ENCODE assay signal across 14 cellular contexts in the genomic region with DNA sequence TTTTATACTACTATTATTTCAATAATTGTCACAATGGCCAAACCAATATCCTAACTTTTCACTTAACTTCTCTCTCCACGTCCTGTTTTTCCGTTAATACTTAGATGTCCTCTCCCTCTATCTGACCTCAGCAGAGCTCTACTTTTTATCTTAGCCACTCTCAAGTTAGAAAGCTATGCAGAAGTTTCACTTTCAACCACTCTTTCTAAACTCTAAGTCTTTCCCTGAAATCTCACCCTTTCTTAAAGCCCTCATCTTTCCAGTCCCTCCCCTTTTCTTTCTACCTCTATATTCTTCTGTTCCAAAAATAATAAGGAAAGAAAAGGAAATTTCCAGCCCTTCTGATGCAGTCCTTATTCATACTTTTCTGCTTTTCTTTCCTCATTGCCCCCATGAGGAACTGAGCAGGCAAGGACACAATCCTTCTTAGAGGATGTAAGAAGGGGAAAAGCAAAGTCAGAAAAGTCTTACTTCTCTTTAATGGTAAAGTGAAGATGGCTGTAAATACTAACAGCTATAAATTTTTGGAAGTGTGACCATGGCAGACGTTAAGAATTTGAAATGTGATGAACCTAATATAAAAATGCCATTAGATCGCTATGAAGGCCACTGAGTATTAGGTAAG. TPM values are rescaled to one million over a fixed set of nuclear protein-coding genes. Genes with fewer than 3 reads are reported as not detected.
DNase-seq lines count a peak whose midpoint lies in the region; ATAC-seq and TF ChIP-seq lines count a peak whose summit lies in the region.
"Had no signal": no experiment of that assay in that cellular context is flagged by ENCODE, and none has a peak within 500 bp of the region (broad histone marks: within the 10 kb centered on the region; RNA-seq: fewer than 3 reads in every experiment).

No MANE protein-coding gene starts in this region.

- DNase-seq in fibroblast of peridontal ligament (ENCODE audit: extremely low read depth): peak; percentile 44
- DNase-seq in ureter (ENCODE audit: low spot score): no peak
- no peak for DNase-seq in endodermal cell
- DNase-seq in cardiac septum (ENCODE audit: low spot score): no peak
- no peak for DNase-seq in natural killer cell
- DNase-seq: nephron progenitor cell had no signal

- no peaks in the 10 kb centered on the region for H3K36me3 Mint-ChIP-seq in endodermal cell (ENCODE audit: low read depth)
- no peaks in the 10 kb centered on the region for H3K36me3 Mint-ChIP-seq in natural killer cell

- no peaks in the 10 kb centered on the region for H3K27me3 ChIP-seq in endodermal cell (ENCODE audit: control insufficient read depth, insufficient read depth, low read length, poor library complexity, severe bottlenecking)
- H3K27me3 ChIP-seq: BLaER1 had no signal

- H3K27me3 Mint-ChIP-seq in endodermal cell (ENCODE audit: insufficient read depth) (no peaks in the 10 kb centered on the region), natural killer cell (ENCODE audit: low read depth in 2 of 2) (no peaks in the 10 kb centered on the region)

- H3K9ac ChIP-seq in endodermal cell (ENCODE audit: extremely low read depth, low read length, poor library complexity, severe bottlenecking): no peak overlapping the region
- H3K9ac ChIP-seq: BLaER1 had no signal

- no peaks in the 10 kb centered on the region for H3K9me3 ChIP-seq in endodermal cell (ENCODE audit: control insufficient read depth, low read length)
- H3K9me3 ChIP-seq: BLaER1 had no signal

- H3K36me3 ChIP-seq in endodermal cell (ENCODE audit: control insufficient read depth, insufficient read depth, low read length): no peaks in the 10 kb centered on the region
- H3K36me3 ChIP-seq: BLaER1 had no signal

- H3K9me3 Mint-ChIP-seq in endodermal cell (no peaks in the 10 kb centered on the region), natural killer cell (no peaks in the 10 kb centered on the region)

- no peak for TF ChIP-seq CTCF in endodermal cell (conservative IDR thresholded peaks at IDR 0.05)
- no peak for TF ChIP-seq CTCF in natural killer cell (IDR thresholded peaks at IDR 0.05)

- H3K4me3 Mint-ChIP-seq in endodermal cell (no peak overlapping the region), natural killer cell (no peak overlapping the region)
- H3K4me3 Mint-ChIP-seq: nephron progenitor cell had no signal

- H3K27ac Mint-ChIP-seq in endodermal cell (no peak overlapping the region), natural killer cell (no peak overlapping the region)
- H3K27ac Mint-ChIP-seq: nephron progenitor cell had no signal

- WGBS in endodermal cell (ENCODE audit: insufficient coverage in 1 of 2, insufficient read length in 1 of 2), 2 experiments: 76 to 82% methylated on average over 4 of the region's 4 CpGs

- ATAC-seq in GM18907 (IDR thresholded peaks at IDR 0.05; ENCODE audit: unreplicated experiment) (peak; percentile 68), GM21576 (IDR thresholded peaks at IDR 0.05; ENCODE audit: unreplicated experiment) (peak; percentile 73), HG03108 (IDR thresholded peaks at IDR 0.05; ENCODE audit: unreplicated experiment) (peak; percentile 71), natural killer cell (no peak)
- ATAC-seq: sciatic nerve had no signal

- no peak overlapping the region for H3K27ac ChIP-seq in endodermal cell (ENCODE audit: low read depth, low read length)
- H3K27ac ChIP-seq: BLaER1 had no signal

- intact Hi-C loops in cardiac septum (cut with DNase I) (no loop called here), natural killer cell (cut with micrococcal nuclease) (no loop called here)

- H3K4me1 ChIP-seq in endodermal cell (ENCODE audit: control insufficient read depth, insufficient read depth, low read length): no peaks in the 10 kb centered on the region

- H3K4me1 Mint-ChIP-seq in endodermal cell (no peaks in the 10 kb centered on the region), natural killer cell (no peaks in the 10 kb centered on the region)
- H3K4me1 Mint-ChIP-seq: nephron progenitor cell had no signal

- no peak overlapping the region for H3K4me3 ChIP-seq in endodermal cell (ENCODE audit: low read length)
- H3K4me3 ChIP-seq: BLaER1 had no signal

RNA-seq across cellular contexts. Expression of a gene that starts 23.0 kb away (rescaled TPM):
- total RNA-seq in ureter: not detected
- total RNA-seq in endodermal cell: not detected
- polyA plus RNA-seq in endodermal cell (2013, experiment 1 of 2): not detected
- not detected for polyA plus RNA-seq in endodermal cell (2013, experiment 2 of 2)
- total RNA-seq in cardiac septum: 0.22 TPM
- total RNA-seq in natural killer cell: not detected
- total RNA-seq: Daoy, lower leg skin, sciatic nerve, subcutaneous adipose tissue had no signal

Comparison
In these comparisons a context has a peak if more than half of its experiments do, and no peak if none do; other contexts are left out.
1. ATAC-seq: peak in GM18907 (single experiment), GM21576 (single experiment) and HG03108 (single experiment); none in natural killer cell (0 of 3).